8 cellular contexts compared by ENCODE assay signal in genomic region chr14:71321556-71322315, GRCh38. TPM values are rescaled to one million over a fixed set of nuclear protein-coding genes. Genes with fewer than 3 reads are reported as not detected.
DNase-seq lines count a peak whose midpoint lies in the region; ATAC-seq and TF ChIP-seq lines count a peak whose summit lies in the region.

No MANE protein-coding gene starts in this region.

- peaks cover 54% of the 10 kb centered on the region for H3K79me2 ChIP-seq in OCI-LY3 (ENCODE audit: low read length)

- under 1% methylated on average over 26 of the region's 26 CpGs for WGBS in right lobe of liver (ENCODE audit: insufficient coverage, low coverage, low lambda C conversion rate, missing lambda C conversion rate)
- WGBS in testis, 2 donors: 0 to 1% methylated on average over 24 to 26 of the region's 26 CpGs

- H3K27ac Mint-ChIP-seq in CD4-positive, alpha-beta T cell: peak overlapping the region; percentile 89

- H3K9ac ChIP-seq in OCI-LY3 (ENCODE audit: low read length): peak overlapping the region; percentile 85

- H3K27me3 ChIP-seq in CD4-positive, alpha-beta T cell (ENCODE audit: control insufficient read depth, insufficient read depth, low read length): no peaks in the 10 kb centered on the region
- H3K27me3 ChIP-seq in OCI-LY3 (ENCODE audit: low read depth, low read length) (no peaks in the 10 kb centered on the region), right lobe of liver (no peaks in the 10 kb centered on the region), testis (no peaks in the 10 kb centered on the region)

- H3K4me1 ChIP-seq in OCI-LY3 (ENCODE audit: low read length): peaks cover 49% of the 10 kb centered on the region
- peaks cover 0 to 31% (median 8%) of the 10 kb centered on the region in 4 donors for H3K4me1 ChIP-seq in right lobe of liver
- peaks cover 22% of the 10 kb centered on the region for H3K4me1 ChIP-seq in testis

- POLR2A ChIA-PET in CD4-positive, alpha-beta T cell (lab: Charles Lee): interaction anchor here (0.6 to 1.7 kb wide), 16 partner anchors 9 to 1737 kb away, joined by 3 to 16 read pairs (median 4); partner anchors contain the start of genes MAP3K9 and RBM25

- no peaks in the 10 kb centered on the region for H3K36me3 Mint-ChIP-seq in CD4-positive, alpha-beta T cell (ENCODE audit: low read depth)

- no peak for TF ChIP-seq CTCF in CD4-positive, alpha-beta T cell (IDR thresholded peaks at IDR 0.05)
- TF ChIP-seq CTCF in OCI-LY3 (IDR thresholded peaks at IDR 0.05; ENCODE audit: low read depth, low read length) (no peak), right lobe of liver (IDR thresholded peaks at IDR 0.05) (no peak), testis (IDR thresholded peaks at IDR 0.05) (no peak)

- H4K20me1 ChIP-seq in OCI-LY3 (ENCODE audit: insufficient read depth, low read length): no peaks in the 10 kb centered on the region

- CTCF ChIA-PET in CD4-positive, alpha-beta T cell (lab: Charles Lee): interaction anchor here (1.8 to 1.9 kb wide), 2 partner anchors 82 to 83 kb away, joined by 4 to 5 read pairs; no protein-coding TSS in a partner anchor

- H3K4me3 ChIP-seq in OCI-LY3 (ENCODE audit: low read length): peak overlapping the region; percentile 89
- H3K4me3 ChIP-seq in right lobe of liver: peak overlapping the region; percentile 92 to 95 (median 92)
- peak overlapping the region; percentile 92 to 98 for H3K4me3 ChIP-seq in testis

- no peaks in the 10 kb centered on the region for H3K9me3 Mint-ChIP-seq in CD4-positive, alpha-beta T cell

- TF ChIP-seq POLR2A in right lobe of liver (IDR thresholded peaks at IDR 0.05) (peak; percentile 28), testis (IDR thresholded peaks at IDR 0.05) (no peak)

- intact Hi-C loops in CD4-positive, alpha-beta T cell (cut with DNase I, micrococcal nuclease): loop anchor here (1.0 to 10.0 kb wide), 9 partner anchors 82 to 1924 kb away; partner anchors contain the start of genes COX16 (in 1 of the 2), ERH (in 1 of the 2), MAP3K9 (in 1 of the 2) and SLC39A9 (in 1 of the 2)
- intact Hi-C loops in right lobe of liver (cut with DNase I) (no loop called here), testis (cut with DNase I; ENCODE audit: low total_unique reads) (no loop called here)

- peak overlapping the region; percentile 94 for H3K4me3 Mint-ChIP-seq in CD4-positive, alpha-beta T cell

- H3K4me1 Mint-ChIP-seq in CD4-positive, alpha-beta T cell (ENCODE audit: low read depth): peaks cover 60% of the 10 kb centered on the region

- no peak for ATAC-seq in CD4-positive, alpha-beta T cell (ENCODE audit: poor library complexity)
- ATAC-seq in HG02973 (IDR thresholded peaks at IDR 0.05; ENCODE audit: unreplicated experiment) (peak; percentile 1), right lobe of liver (peak in 1 of 4 donors; percentile 6), GM18519 (IDR thresholded peaks at IDR 0.05; ENCODE audit: low FRiP score, unreplicated experiment) (no peak)

- peak overlapping the region; percentile 97 for H3K27ac ChIP-seq in CD4-positive, alpha-beta T cell (ENCODE audit: low read depth, low read length)
- peak overlapping the region; percentile 73 for H3K27ac ChIP-seq in OCI-LY3 (ENCODE audit: low read length)
- peak overlapping the region; percentile 95 to 98 (median 95) for H3K27ac ChIP-seq in right lobe of liver
- H3K27ac ChIP-seq in testis: peak overlapping the region; percentile 98 to 99

- 0 out of 2 replicates have a peak overlapping the region, but pooled peaks have one; percentile 67 for H2AFZ ChIP-seq in OCI-LY3 (ENCODE audit: low read depth, low read length)

- no peaks in the 10 kb centered on the region for H3K36me3 ChIP-seq in OCI-LY3 (replicated peaks; ENCODE audit: low read depth, low read length)
- H3K36me3 ChIP-seq in right lobe of liver: no peaks in the 10 kb centered on the region
- H3K36me3 ChIP-seq in testis (ENCODE audit: low read depth, missing control alignments): no peaks in the 10 kb centered on the region

- H3K9me3 ChIP-seq in CD4-positive, alpha-beta T cell (ENCODE audit: control insufficient read depth, low read length): no peaks in the 10 kb centered on the region
- no peaks in the 10 kb centered on the region for H3K9me3 ChIP-seq in OCI-LY3 (ENCODE audit: insufficient read depth, low read length)
- no peaks in the 10 kb centered on the region for H3K9me3 ChIP-seq in right lobe of liver
- no peaks in the 10 kb centered on the region for H3K9me3 ChIP-seq in testis

- DNase-seq in CD4-positive, alpha-beta T cell: no peak
- DNase-seq in cerebellum (ENCODE audit: low spot score) (peak; percentile 50), right lobe of liver (no peak), testis (peak; percentile 25), SKM-1 (lab: John Stamatoyannopoulos, UW; ENCODE audit: unreplicated experiment) (no peak)

- peak overlapping the region; percentile 96 for H3K4me2 ChIP-seq in OCI-LY3 (ENCODE audit: low read length)

- no peaks in the 10 kb centered on the region for H3K27me3 Mint-ChIP-seq in CD4-positive, alpha-beta T cell

RNA-seq across cellular contexts. Expression of gene SIPA1L1, which starts 1.5 kb away (rescaled TPM):
- 10 to 100 TPM; 38.4 to 39.2 TPM for total RNA-seq in CD4-positive, alpha-beta T cell
- 22.9 TPM for total RNA-seq in cerebellum
- 10 to 100 TPM; 25.7 to 30.8 (median 28.6) TPM for total RNA-seq in right lobe of liver
- total RNA-seq in testis: 10 to 100 TPM; 93.1 to 99.6 TPM
- polyA plus RNA-seq in testis (ENCODE audit: insufficient read depth, low read depth, low replicate concordance): 74.6 TPM

Comparison
In these comparisons a context has a peak if more than half of its experiments do, and no peak if none do; other contexts are left out.
1. DNase-seq: peak in cerebellum (single experiment) and testis (single experiment); none in CD4-positive, alpha-beta T cell (0 of 10), right lobe of liver (0 of 3) and SKM-1 (single experiment).
2. intact Hi-C loops: an anchor here in CD4-positive, alpha-beta T cell (1.0 to 10.0 kb wide); none called in right lobe of liver and testis.
3. Peak in every context shown above with its lines, with median percentiles within 50 percentile points of each other: H3K27ac ChIP-seq and H3K4me3 ChIP-seq.